In the genomic region with DNA sequence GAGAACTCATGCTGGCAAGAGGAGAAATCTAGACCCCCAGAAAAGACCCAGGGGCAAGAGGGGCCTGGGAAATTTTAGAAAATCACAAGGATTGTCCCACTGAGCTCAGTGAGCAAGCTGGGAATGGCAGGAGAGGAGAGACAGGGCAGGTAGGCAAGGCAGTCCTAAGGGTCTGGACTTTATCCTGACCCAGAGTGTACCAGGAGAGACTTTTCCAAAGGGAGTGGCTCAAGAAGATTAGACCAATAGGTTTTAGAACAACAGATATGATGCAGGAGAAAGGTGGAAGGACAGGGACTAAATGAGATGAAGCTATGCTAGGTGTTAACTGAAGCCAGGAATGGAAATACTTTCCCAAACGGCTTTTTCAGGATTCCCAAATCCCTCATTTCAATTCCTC, we compare ENCODE assay signal across 29 cellular contexts.
DNase-seq lines count a peak whose midpoint lies in the region; FAIRE-seq lines count a peak whose summit lies in the region.
"Had no signal": no experiment of that assay in that cellular context is flagged by ENCODE, and none has a peak within 500 bp of the region (broad histone marks: within the 10 kb centered on the region; RNA-seq: fewer than 3 reads in every experiment).

No MANE protein-coding gene starts in this region.

- H2BK12ac ChIP-seq in mesenchymal stem cell (ENCODE audit: low read length in 2 of 2) = no peak overlapping the region

- WGBS in small intestine, 3 donors = 13 to 54% (median 22%) methylated on average over 1 of the region's 1 CpG
- 60% methylated on average over 1 of the region's 1 CpG for WGBS in mesenchymal stem cell

- peak overlapping the region in 1 of 2 donors; percentile 81 for H3K27ac ChIP-seq in small intestine (ENCODE audit: low read depth in 1 of 2, low read length in 1 of 2)
- H3K27ac ChIP-seq in mesenchymal stem cell (ENCODE audit: low read length, poor library complexity, severe bottlenecking) = no peak overlapping the region
- H3K27ac ChIP-seq: 22Rv1; A549; BLaER1; BLaER1 treated with 17β-estradiol and CSF1 and Interleukin-3, amounts not matched to agents 10 nM and 100 nM; C4-2B had no signal

- no peak for FAIRE-seq in small intestine (lab: Jason Lieb, UNC)
- FAIRE-seq: A204.1, A549, D721Med had no signal

- H3K4me3 ChIP-seq in small intestine (ENCODE audit: low read depth in 1 of 2, low read length in 2 of 2) (no peak overlapping the region), mesenchymal stem cell (ENCODE audit: insufficient read depth in 1 of 2, low read depth in 1 of 2, low read length in 2 of 2) (no peak overlapping the region)
- H3K4me3 ChIP-seq: A549; BLaER1; BLaER1 treated with 17β-estradiol and CSF1 and Interleukin-3, amounts not matched to agents 10 nM and 100 nM had no signal

- H3K27me3 ChIP-seq in small intestine (ENCODE audit: control insufficient read depth in 2 of 2, insufficient read depth in 2 of 2, low read length in 2 of 2) (peaks cover 0 to 2% of the 10 kb centered on the region in 2 donors), mesenchymal stem cell (ENCODE audit: control insufficient read depth in 1 of 2, insufficient read depth in 1 of 2, low read length in 2 of 2) (peaks cover 0 to 54% of the 10 kb centered on the region in 2 experiments)
- H3K27me3 ChIP-seq: BE2C; BLaER1; BLaER1 treated with 17β-estradiol and CSF1 and Interleukin-3, amounts not matched to agents 10 nM and 100 nM had no signal

- H2BK15ac ChIP-seq in mesenchymal stem cell (ENCODE audit: low read depth, poor library complexity, severe bottlenecking) = no peak overlapping the region

- DNase-seq in small intestine (peak; percentile 93), mesenchymal stem cell (no peak)
- DNase-seq: 8988T; ACHN; AML-193; BE2C; C1 segment of cervical spinal cord; Caco-2; Calu3; CD4-positive, alpha-beta memory T cell; CD4-positive, alpha-beta T cell; CD4-positive, CD25-positive, alpha-beta regulatory T cell; CD8-positive, alpha-beta memory T cell; CD8-positive, alpha-beta T cell; COR-L47; DMS 273 treated with DMSO at 0.1 percent for 48 hours; DMS153; DMS53; DMS79; DMS79 treated with DMSO at 0.1 percent for 48 hours; DND-41; EL had no signal

- H2AFZ ChIP-seq in mesenchymal stem cell (ENCODE audit: low read depth, low read length) = no peak overlapping the region

- H3K4me1 ChIP-seq in small intestine (ENCODE audit: control insufficient read depth in 2 of 2, insufficient read depth in 1 of 2, low read depth in 1 of 2, low read length in 1 of 2) (peaks cover 3 to 25% of the 10 kb centered on the region in 2 donors), mesenchymal stem cell (ENCODE audit: control insufficient read depth, insufficient read depth, low read depth, low read length) (peaks cover 1% of the 10 kb centered on the region)
- H3K4me1 ChIP-seq: A549 had no signal

- H3K14ac ChIP-seq in mesenchymal stem cell (ENCODE audit: low read length in 2 of 2) = no peak overlapping the region

- H3K9me3 ChIP-seq in small intestine (ENCODE audit: control insufficient read depth, low read depth) (no peaks in the 10 kb centered on the region), mesenchymal stem cell (ENCODE audit: control insufficient read depth, low read length) (no peaks in the 10 kb centered on the region)
- H3K9me3 ChIP-seq: A549; BE2C; BLaER1; BLaER1 treated with 17β-estradiol and CSF1 and Interleukin-3, amounts not matched to agents 10 nM and 100 nM; Caco-2 had no signal

- H3K9ac ChIP-seq in mesenchymal stem cell (ENCODE audit: low read length) = no peak overlapping the region
- H3K9ac ChIP-seq: BLaER1; BLaER1 treated with 17β-estradiol and CSF1 and Interleukin-3, amounts not matched to agents 10 nM and 100 nM had no signal

- H3K36me3 ChIP-seq in small intestine (ENCODE audit: control insufficient read depth in 2 of 2, insufficient read depth in 2 of 2, low read length in 2 of 2) (no peaks in the 10 kb centered on the region), mesenchymal stem cell (ENCODE audit: control insufficient read depth in 1 of 2, insufficient read depth in 2 of 2, low read depth in 1 of 2, low read length in 2 of 2) (no peaks in the 10 kb centered on the region)
- H3K36me3 ChIP-seq: BE2C; BLaER1; BLaER1 treated with 17β-estradiol and CSF1 and Interleukin-3, amounts not matched to agents 10 nM and 100 nM had no signal

- no peak overlapping the region for H2BK120ac ChIP-seq in mesenchymal stem cell (ENCODE audit: low read depth, low read length)

- H2AK5ac ChIP-seq in mesenchymal stem cell (ENCODE audit: low read length, severe bottlenecking) = no peak overlapping the region

- H4K8ac ChIP-seq in mesenchymal stem cell (ENCODE audit: low read length) = no peak overlapping the region

- H3K18ac ChIP-seq in mesenchymal stem cell (ENCODE audit: low read depth in 1 of 2, low read length in 2 of 2) = no peak overlapping the region

- no peak overlapping the region for H4K91ac ChIP-seq in mesenchymal stem cell (ENCODE audit: low read length)

- no peak overlapping the region for H3K23ac ChIP-seq in mesenchymal stem cell (ENCODE audit: low read length in 2 of 2)

- H2BK5ac ChIP-seq in mesenchymal stem cell (ENCODE audit: low read depth, low read length, poor library complexity, severe bottlenecking) = no peak overlapping the region

- H3K4me2 ChIP-seq in mesenchymal stem cell (ENCODE audit: low read length, poor library complexity, severe bottlenecking) = no peak overlapping the region
- H3K4me2 ChIP-seq: A549; BLaER1; BLaER1 treated with 17β-estradiol and CSF1 and Interleukin-3, amounts not matched to agents 10 nM and 100 nM had no signal

- no peaks in the 10 kb centered on the region for H3K79me1 ChIP-seq in mesenchymal stem cell (replicated peaks; ENCODE audit: low read length, poor library complexity, severe bottlenecking)

- no peak overlapping the region for H3K4ac ChIP-seq in mesenchymal stem cell (ENCODE audit: low read depth in 1 of 2, low read length in 2 of 2)
